8 cellular contexts compared by ENCODE assay signal in the genomic region with DNA sequence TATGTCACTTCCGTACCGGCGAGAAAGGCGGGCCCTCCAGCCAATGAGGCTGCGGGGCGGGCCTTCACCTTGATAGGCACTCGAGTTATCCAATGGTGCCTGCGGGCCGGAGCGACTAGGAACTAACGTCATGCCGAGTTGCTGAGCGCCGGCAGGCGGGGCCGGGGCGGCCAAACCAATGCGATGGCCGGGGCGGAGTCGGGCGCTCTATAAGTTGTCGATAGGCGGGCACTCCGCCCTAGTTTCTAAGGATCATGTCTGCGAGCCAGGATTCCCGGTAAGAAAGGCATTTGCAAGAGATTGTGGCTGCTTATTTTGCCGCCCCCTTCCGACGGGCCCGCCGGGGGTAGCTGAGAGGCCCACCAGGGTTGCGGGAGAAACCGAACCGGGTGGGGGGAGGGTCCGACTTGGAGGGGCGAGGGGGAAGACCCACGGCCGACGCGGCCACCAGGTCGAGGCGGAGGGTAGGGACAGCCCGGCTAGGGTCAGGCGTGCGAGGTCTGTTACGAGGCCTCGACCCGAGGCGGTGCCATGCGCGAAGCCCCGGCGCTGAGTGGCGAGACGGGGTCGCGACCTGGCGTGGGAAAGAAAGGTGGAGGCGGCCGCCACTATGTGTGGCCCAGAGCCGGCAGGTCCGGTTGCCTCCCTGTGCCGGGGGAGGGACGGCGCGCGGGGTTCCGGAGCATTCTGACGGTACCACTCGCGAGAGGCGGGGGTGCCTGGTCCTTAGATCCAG. TPM values are rescaled to one million over a fixed set of nuclear protein-coding genes. Genes with fewer than 3 reads are reported as not detected.
DNase-seq lines count a peak whose midpoint lies in the region; ATAC-seq, FAIRE-seq and TF ChIP-seq lines count a peak whose summit lies in the region.

No MANE protein-coding gene starts in this region.

- TF ChIP-seq CTCF in pancreas (IDR thresholded peaks at IDR 0.05) (no peak), upper lobe of right lung (IDR thresholded peaks at IDR 0.05) (no peak)

- H3K27ac ChIP-seq in pancreas (peak overlapping the region; percentile 82 to 95 (median 92)), upper lobe of right lung (peak overlapping the region; percentile 99)

- H3K27me3 ChIP-seq in pancreas = no peaks in the 10 kb centered on the region
- H3K27me3 ChIP-seq in upper lobe of right lung = no peaks in the 10 kb centered on the region

- peak; percentile 94 for DNase-seq in GM04503 (ENCODE audit: low read depth)
- peak; percentile 94 to 98 (median 96) for DNase-seq in NCI-H1417 (lab: John Stamatoyannopoulos, UW)
- peak; percentile 99 for DNase-seq in SW480 (ENCODE audit: low spot score)
- DNase-seq in activated naive CD8-positive, alpha-beta T cell treated with anti-CD3 and anti-CD28 coated beads, Interleukin-2, amount 50 U/mL, for 24 hours = peak; percentile 100
- DNase-seq in Right ventricle myocardium superior = peak; percentile 100
- DNase-seq in pancreas = peak; percentile 98 to 100 (median 100)
- DNase-seq in upper lobe of right lung = peak; percentile 99

- H3K27ac Mint-ChIP-seq in activated naive CD8-positive, alpha-beta T cell treated with anti-CD3 and anti-CD28 coated beads, Interleukin-2, amount 50 U/mL, for 24 hours = peak overlapping the region; percentile 100

- FAIRE-seq in pancreas (lab: Jason Lieb, UNC) = peak; percentile 97

- peaks cover 19 to 48% (median 45%) of the 10 kb centered on the region in 3 donors for H3K36me3 ChIP-seq in pancreas
- peaks cover 68% of the 10 kb centered on the region for H3K36me3 ChIP-seq in upper lobe of right lung

- peaks cover 6% of the 10 kb centered on the region for H3K27me3 Mint-ChIP-seq in activated naive CD8-positive, alpha-beta T cell treated with anti-CD3 and anti-CD28 coated beads, Interleukin-2, amount 50 U/mL, for 24 hours

- H3K4me1 ChIP-seq in pancreas = peaks cover 7 to 29% (median 10%) of the 10 kb centered on the region in 3 donors
- H3K4me1 ChIP-seq in upper lobe of right lung = peaks cover 35% of the 10 kb centered on the region

- H3K4me3 ChIP-seq in pancreas (peak overlapping the region; percentile 84 to 99 (median 93)), upper lobe of right lung (peak overlapping the region; percentile 99)

- H3K36me3 Mint-ChIP-seq in activated naive CD8-positive, alpha-beta T cell treated with anti-CD3 and anti-CD28 coated beads, Interleukin-2, amount 50 U/mL, for 24 hours (ENCODE audit: low read depth) = peaks cover 74% of the 10 kb centered on the region

- H3K9me3 Mint-ChIP-seq in activated naive CD8-positive, alpha-beta T cell treated with anti-CD3 and anti-CD28 coated beads, Interleukin-2, amount 50 U/mL, for 24 hours = no peaks in the 10 kb centered on the region

- ATAC-seq in HG02610 (IDR thresholded peaks at IDR 0.05; ENCODE audit: unreplicated experiment) (peak; percentile 92), Right ventricle myocardium superior (ENCODE audit: poor library complexity) (peak; percentile 94), pancreas (peak; percentile 88 to 95 (median 88)), upper lobe of right lung (peak; percentile 94)
- ATAC-seq in activated naive CD8-positive, alpha-beta T cell treated with anti-CD3 and anti-CD28 coated beads, Interleukin-2, amount 50 U/mL, for 24 hours = peak; percentile 91

- intact Hi-C loops in Right ventricle myocardium superior (cut with DNase I) (no loop called here), pancreas (cut with DNase I) (no loop called here), upper lobe of right lung (cut with DNase I) (no loop called here)

- WGBS in pancreas, 2 donors = 1% methylated on average over 73 of the region's 73 CpGs

- H3K4me3 Mint-ChIP-seq in activated naive CD8-positive, alpha-beta T cell treated with anti-CD3 and anti-CD28 coated beads, Interleukin-2, amount 50 U/mL, for 24 hours = peak overlapping the region; percentile 91

- H3K9me3 ChIP-seq in pancreas (no peaks in the 10 kb centered on the region), upper lobe of right lung (no peaks in the 10 kb centered on the region)

- peaks cover 53% of the 10 kb centered on the region for H3K4me1 Mint-ChIP-seq in activated naive CD8-positive, alpha-beta T cell treated with anti-CD3 and anti-CD28 coated beads, Interleukin-2, amount 50 U/mL, for 24 hours

RNA-seq across cellular contexts. Expression of gene CD68, which starts 6.7 kb away (rescaled TPM):
- total RNA-seq in Right ventricle myocardium superior (32.0 TPM), pancreas (10 to 100 TPM in 3 of 6 donors, 1 to 10 TPM in 3; 3.7 to 60.0 (median 11.1) TPM), upper lobe of right lung (398 TPM)
- 1 to 10 TPM; 1.8 to 9.7 TPM for polyA plus RNA-seq in pancreas

RNA-seq across cellular contexts. Expression of gene MPDU1, which starts 10.9 kb away (rescaled TPM):
- total RNA-seq in Right ventricle myocardium superior = 25.9 TPM
- total RNA-seq in pancreas = 10 to 100 TPM; 12.3 to 27.1 (median 18.3) TPM
- polyA plus RNA-seq in pancreas = 10 to 100 TPM; 46.3 to 48.2 TPM
- 58.2 TPM for total RNA-seq in upper lobe of right lung

RNA-seq across cellular contexts. Expression of gene SENP3, which starts 11.0 kb away (rescaled TPM):
- 30.8 TPM for total RNA-seq in Right ventricle myocardium superior
- total RNA-seq in pancreas = 10 to 100 TPM; 14.7 to 24.1 (median 15.7) TPM
- 10 to 100 TPM; 25.5 to 33.1 TPM for polyA plus RNA-seq in pancreas
- total RNA-seq in upper lobe of right lung = 57.6 TPM

RNA-seq across cellular contexts. Expression of gene TNFSF13, which starts 14.2 kb away (rescaled TPM):
- total RNA-seq in Right ventricle myocardium superior = 8.3 TPM
- 10 to 100 TPM; 10.5 to 31.2 (median 15.4) TPM for total RNA-seq in pancreas
- 10 to 100 TPM; 16.9 to 17.8 TPM for polyA plus RNA-seq in pancreas
- total RNA-seq in upper lobe of right lung = 101 TPM

RNA-seq across cellular contexts. Expression of gene SOX15, which starts 17.1 kb away (rescaled TPM):
- total RNA-seq in Right ventricle myocardium superior (0.91 TPM), pancreas (under 1 TPM in 3 of 6 donors, not detected in 3; 0.18 to 0.35 (median 0.25) TPM), upper lobe of right lung (0.67 TPM)
- 1 to 10 TPM in 1 of 2 donors, under 1 TPM in 1; 0.53 to 1.0 TPM for polyA plus RNA-seq in pancreas

Comparison
In these comparisons a context has a peak if more than half of its experiments do, and no peak if none do; other contexts are left out.
1. Peak in every context shown above with its lines: DNase-seq, ATAC-seq, H3K4me3 ChIP-seq and H3K27ac ChIP-seq.